9 cellular contexts compared by ENCODE assay signal in the genomic region with DNA sequence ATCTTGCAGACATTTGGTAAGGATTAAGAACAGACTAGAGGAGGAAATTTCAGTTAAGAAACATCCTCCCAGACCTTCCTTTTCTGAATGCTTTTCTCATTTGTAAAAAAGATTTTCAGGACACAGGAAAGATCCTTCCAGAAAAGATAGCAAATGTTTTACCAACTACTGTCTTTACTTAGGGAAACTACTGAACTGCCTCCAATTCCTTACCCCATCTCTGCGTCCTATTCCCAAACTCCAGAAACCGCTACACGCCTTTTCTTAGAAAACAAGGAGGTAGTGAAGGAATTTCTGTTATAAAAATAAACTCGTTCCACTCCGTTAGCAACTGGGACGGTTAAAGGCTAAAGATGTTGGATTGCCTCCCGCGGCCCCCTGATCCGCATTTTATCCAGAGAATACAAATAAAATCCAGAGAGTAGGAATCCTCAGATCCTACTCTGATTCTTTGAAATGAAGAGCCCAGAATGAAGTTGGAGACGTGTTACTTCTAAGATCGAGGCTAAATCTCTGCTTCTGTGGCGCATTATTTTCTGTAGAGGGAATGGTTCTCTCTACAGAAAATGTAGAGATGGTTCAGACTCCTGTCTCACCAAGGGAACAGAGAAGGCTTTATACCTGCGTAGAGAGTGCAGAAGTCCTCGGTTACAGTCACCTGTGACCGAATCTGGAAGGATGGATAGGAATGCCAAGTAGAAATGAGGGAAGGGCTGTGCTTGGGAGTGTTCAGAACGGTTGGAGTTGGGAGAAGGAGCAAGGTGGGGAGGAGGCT.
A peak's percentile ranks its signal among the peaks of the same experiment; 100 is the strongest.
DNase-seq lines count a peak whose midpoint lies in the region; ATAC-seq, FAIRE-seq and TF ChIP-seq lines count a peak whose summit lies in the region.
"Had no signal": no experiment of that assay in that cellular context is flagged by ENCODE, and none has a peak within 500 bp of the region (broad histone marks: within the 10 kb centered on the region; RNA-seq: fewer than 3 reads in every experiment).

No MANE protein-coding gene starts in this region.

- no peak for TF ChIP-seq RAD21 in HepG2 (CRISPR knock-in tag; IDR thresholded peaks at IDR 0.05)

- TF ChIP-seq CTCF in CD4-positive, alpha-beta T cell (IDR thresholded peaks at IDR 0.05) = no peak
- TF ChIP-seq CTCF in HepG2 (CRISPR knock-in tag; IDR thresholded peaks at IDR 0.05) = no peak

- FAIRE-seq in HepG2 (lab: Jason Lieb, UNC) = no peak

- intact Hi-C loops in CD4-positive, alpha-beta T cell (cut with DNase I, micrococcal nuclease) = loop anchor here in 1 of 2 experiments (5.0 kb wide), 1 partner anchor 116 kb away; no protein-coding TSS in a partner anchor
- intact Hi-C loops in HepG2 (cut with micrococcal nuclease; ENCODE audit: unreplicated experiment) = loop anchor here (2.0 to 5.0 kb wide), 2 partner anchors 16 to 71 kb away; a partner anchor contains a TSS

- no peaks in the 10 kb centered on the region for H3K36me3 ChIP-seq in HUES6 (ENCODE audit: control insufficient read depth, insufficient read depth, low read length)
- no peaks in the 10 kb centered on the region for H3K36me3 ChIP-seq in HepG2 (replicated peaks in 1 of 2; ENCODE audit: control insufficient read depth in 1 of 2, insufficient read depth in 2 of 2, low read length in 2 of 2)
- H3K36me3 ChIP-seq: neutrophil had no signal

- CTCF ChIA-PET in CD4-positive, alpha-beta T cell (lab: Charles Lee) = no interaction called here
- CTCF ChIA-PET in HepG2 (lab: Yijun Ruan, JAX; ENCODE audit: low intra/inter-chr PET ratio, low total read pairs) = no interaction called here

- in situ Hi-C loops in HepG2 (cut with HindIII; ENCODE audit: extremely low pct_ligation_motif_present, low pct_unique_long_range_greater_than_20kb) = no loop called here

- H3K27me3 Mint-ChIP-seq in CD4-positive, alpha-beta T cell = peaks cover 77% of the 10 kb centered on the region

- H3K27ac Mint-ChIP-seq in CD4-positive, alpha-beta T cell = peak overlapping the region; percentile 86

- peak overlapping the region; percentile 93 for H3K4me3 Mint-ChIP-seq in CD4-positive, alpha-beta T cell

- peak overlapping the region; percentile 68 for H2AFZ ChIP-seq in HepG2 (ENCODE audit: low read length)

- POLR2A ChIA-PET in CD4-positive, alpha-beta T cell (lab: Charles Lee) = interaction anchor here (0.7 to 1.7 kb wide), 2 partner anchors 9 to 388 kb away, joined by 3 to 5 read pairs; no protein-coding TSS in a partner anchor
- POLR2A ChIA-PET in HepG2 (lab: Yijun Ruan, JAX) = no interaction called here

- peaks cover 28% of the 10 kb centered on the region for H3K4me1 Mint-ChIP-seq in CD4-positive, alpha-beta T cell (ENCODE audit: low read depth)

- DNase-seq in CD4-positive, alpha-beta T cell = no peak
- DNase-seq in HepG2 (ENCODE audit: low spot score) (no peak), NCI-H2081 (lab: John Stamatoyannopoulos, UW) (no peak), NCI-H146 (lab: John Stamatoyannopoulos, UW) (no peak), T-helper 9 cell (no peak), activated gamma-delta T cell treated with Interleukin-2 at 50 U/mL for 16 hours (no peak)

- H3K4me2 ChIP-seq in HepG2 (ENCODE audit: low read depth, low read length) = peak overlapping the region; percentile 86

- H3K27me3 ChIP-seq in CD4-positive, alpha-beta T cell (ENCODE audit: control insufficient read depth, insufficient read depth, low read length) = peaks cover 65% of the 10 kb centered on the region
- H3K27me3 ChIP-seq in HUES6 (ENCODE audit: control insufficient read depth, insufficient read depth, low read length) = peaks cover 4% of the 10 kb centered on the region; the same call in 1 of the 2 replicates
- peaks cover 1 to 16% of the 10 kb centered on the region in 2 experiments; a peak in 2 of 5 replicates for H3K27me3 ChIP-seq in HepG2 (ENCODE audit: control insufficient read depth in 1 of 2, insufficient read depth in 2 of 2, low read length in 2 of 2)

- H3K9ac ChIP-seq in HUES6 (ENCODE audit: low read length) (peak overlapping the region; percentile 35), HepG2 (ENCODE audit: insufficient read depth, low read depth, low read length) (peak overlapping the region; percentile 23; the same call in 1 of the 2 replicates)

- H4K20me1 ChIP-seq in HepG2 (ENCODE audit: insufficient read depth, low read length) = no peaks in the 10 kb centered on the region

- BruUV-seq in HepG2 (replicated peaks; lab: Mats Ljungman, UMichigan) = no TSS peak

- H3K27ac ChIP-seq in CD4-positive, alpha-beta T cell (ENCODE audit: low read depth, low read length) = no peak overlapping the region
- H3K27ac ChIP-seq in HUES6 (ENCODE audit: low read depth, low read length) (no peak overlapping the region), angular gyrus (ENCODE audit: low read depth, low read length) (peak overlapping the region; percentile 22), HepG2 (ENCODE audit: extremely low read length, insufficient read depth, low read length) (no peak overlapping the region)
- H3K27ac ChIP-seq: neutrophil had no signal

- WGBS in HepG2 (ENCODE audit: low lambda C conversion rate) = 11% methylated on average over 16 of the region's 16 CpGs

- TF ChIP-seq EP300 in HepG2 (IDR thresholded peaks at IDR 0.05; ENCODE audit: low read depth in 2 of 2, low read length in 2 of 2) = no peak
- TF ChIP-seq EP300 in HepG2 (CRISPR knock-in tag; IDR thresholded peaks at IDR 0.05; ENCODE audit: borderline replicate concordance) = no peak

- peaks cover 3% of the 10 kb centered on the region for H3K9me3 Mint-ChIP-seq in CD4-positive, alpha-beta T cell

- H3K4me3 ChIP-seq in HUES6 (ENCODE audit: low read depth, low read length) (peak overlapping the region; percentile 84), HepG2 (replicated peaks in 1 of 3; ENCODE audit: insufficient read depth in 1 of 3, low read depth in 2 of 3, low read length in 3 of 3) (peak overlapping the region; percentile 59 to 72 (median 65))

- no peaks in the 10 kb centered on the region for H3K9me3 ChIP-seq in CD4-positive, alpha-beta T cell (ENCODE audit: control insufficient read depth, low read length)
- no peaks in the 10 kb centered on the region for H3K9me3 ChIP-seq in HUES6 (ENCODE audit: control insufficient read depth, insufficient read depth, low read depth, low read length)
- H3K9me3 ChIP-seq in HepG2 (ENCODE audit: low read length) = no peaks in the 10 kb centered on the region
- H3K9me3 ChIP-seq: neutrophil had no signal

- no peaks in the 10 kb centered on the region for H3K79me2 ChIP-seq in HepG2 (ENCODE audit: insufficient read depth, low read length)

- H3K4me1 ChIP-seq in HUES6 (ENCODE audit: control insufficient read depth, insufficient read depth, low read length) (no peaks in the 10 kb centered on the region), HepG2 (ENCODE audit: insufficient read depth, low read length) (peaks cover 29% of the 10 kb centered on the region)

- no peak for TF ChIP-seq POLR2A in HepG2 (IDR thresholded peaks at IDR 0.05; ENCODE audit: insufficient read depth in 1 of 2, low read depth in 2 of 2, low read length in 2 of 2)

- ATAC-seq in CD4-positive, alpha-beta T cell (ENCODE audit: poor library complexity) = no peak
- ATAC-seq in HepG2 = peak; percentile 65

- H3K36me3 Mint-ChIP-seq in CD4-positive, alpha-beta T cell (ENCODE audit: low read depth) = peaks cover 15% of the 10 kb centered on the region

TF ChIP-seq in HepG2, 621 proteins besides CTCF, POLR2A, EP300 and RAD21 (continues in another document):
- TF ChIP-seq POLR2G (IDR thresholded peaks at IDR 0.05; ENCODE audit: low read depth, low read length) (no peak), WIZ (CRISPR knock-in tag; IDR thresholded peaks at IDR 0.05) (no peak), ELF3 (CRISPR knock-in tag; IDR thresholded peaks at IDR 0.05) (no peak), ZNF816 (CRISPR knock-in tag; IDR thresholded peaks at IDR 0.05; ENCODE audit: borderline replicate concordance) (no peak), ZNF432 (CRISPR knock-in tag; IDR thresholded peaks at IDR 0.05; ENCODE audit: borderline replicate concordance) (no peak), ZNF564 (CRISPR knock-in tag; IDR thresholded peaks at IDR 0.05) (no peak), ZBTB39 (CRISPR knock-in tag; IDR thresholded peaks at IDR 0.05) (no peak)
- TF ChIP-seq, protein P1, sequence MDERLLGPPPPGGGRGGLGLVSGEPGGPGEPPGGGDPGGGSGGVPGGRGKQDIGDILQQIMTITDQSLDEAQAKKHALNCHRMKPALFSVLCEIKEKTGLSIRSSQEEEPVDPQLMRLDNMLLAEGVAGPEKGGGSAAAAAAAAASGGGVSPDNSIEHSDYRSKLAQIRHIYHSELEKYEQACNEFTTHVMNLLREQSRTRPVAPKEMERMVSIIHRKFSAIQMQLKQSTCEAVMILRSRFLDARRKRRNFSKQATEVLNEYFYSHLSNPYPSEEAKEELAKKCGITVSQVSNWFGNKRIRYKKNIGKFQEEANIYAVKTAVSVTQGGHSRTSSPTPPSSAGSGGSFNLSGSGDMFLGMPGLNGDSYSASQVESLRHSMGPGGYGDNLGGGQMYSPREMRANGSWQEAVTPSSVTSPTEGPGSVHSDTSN (CRISPR knock-in tag; IDR thresholded peaks at IDR 0.05) = no peak
